Comparison of ENCODE assay signal across 1 cellular context in the genomic region with DNA sequence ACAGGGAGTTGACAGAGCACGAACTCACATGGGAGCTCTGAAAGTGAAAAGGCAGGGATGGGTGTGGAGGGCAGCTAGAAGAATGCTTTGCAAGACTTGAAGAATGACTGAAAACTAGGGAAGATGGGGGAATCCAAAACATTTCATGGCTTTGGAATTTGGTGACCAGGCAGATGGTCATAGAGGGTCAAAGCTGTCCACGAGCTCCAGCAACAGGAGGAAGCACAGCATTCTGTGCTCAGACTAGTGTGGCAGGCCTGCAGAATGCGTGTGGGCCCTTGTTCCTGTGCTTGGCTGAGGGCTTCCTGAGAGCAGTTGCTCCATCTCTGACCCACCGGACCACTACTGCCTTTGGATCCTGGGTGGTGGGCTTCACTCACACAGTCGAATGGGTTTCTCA.
TF ChIP-seq lines count a peak whose summit lies in the region.

No MANE protein-coding gene starts in this region.

TF ChIP-seq in K562, 482 proteins besides CTCF, POLR2A, EP300 and RAD21 (continued from another document):
- TF ChIP-seq RFX1 (IDR thresholded peaks at IDR 0.05) = no peak
- TF ChIP-seq CBX8 (IDR thresholded peaks at IDR 0.05; ENCODE audit: borderline replicate concordance, extremely low read depth, low read depth, low read length, poor library complexity, severe bottlenecking) = no peak
